ENCODE assay signal across 12 cellular contexts in the genomic region with DNA sequence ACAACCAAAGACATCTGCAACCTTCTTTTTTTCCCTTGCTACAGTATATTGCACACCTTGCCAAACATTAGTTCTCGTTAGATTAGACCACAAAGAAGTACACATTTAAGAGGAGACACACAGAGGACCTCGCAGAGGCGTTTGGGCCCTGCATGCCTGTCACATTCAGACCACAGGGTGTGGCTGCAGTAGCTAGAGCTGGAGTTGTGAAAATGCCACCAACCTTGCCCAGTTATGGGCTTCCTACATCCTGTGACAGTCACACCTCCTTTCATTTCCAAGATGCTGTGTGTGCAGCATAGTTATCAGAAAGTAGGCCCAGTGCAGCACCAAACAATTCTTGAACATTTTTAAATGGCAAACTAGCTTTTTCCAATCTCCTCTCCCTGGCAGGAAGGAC. TPM values are rescaled to one million over a fixed set of nuclear protein-coding genes. Genes with fewer than 3 reads are reported as not detected.
DNase-seq lines count a peak whose midpoint lies in the region; ATAC-seq and TF ChIP-seq lines count a peak whose summit lies in the region.
"Had no signal": no experiment of that assay in that cellular context is flagged by ENCODE, and none has a peak within 500 bp of the region (broad histone marks: within the 10 kb centered on the region; RNA-seq: fewer than 3 reads in every experiment).

No MANE protein-coding gene starts in this region.

- ATAC-seq in HG03039 (IDR thresholded peaks at IDR 0.05; ENCODE audit: unreplicated experiment), result peak; percentile 68
- ATAC-seq: esophagus mucosa had no signal

- POLR2A ChIA-PET in CD4-positive, alpha-beta memory T cell (lab: Charles Lee; ENCODE audit: partially characterized antibody), result no interaction called here

- H3K4me1 ChIP-seq in CD4-positive, alpha-beta memory T cell (ENCODE audit: insufficient read depth, low read length), result peaks cover 5% of the 10 kb centered on the region

- no peaks in the 10 kb centered on the region for H3K9me3 ChIP-seq in CD4-positive, alpha-beta memory T cell (ENCODE audit: control insufficient read depth in 1 of 2, low read length in 2 of 2)

- no peak overlapping the region for H3K4me3 ChIP-seq in CD4-positive, alpha-beta memory T cell (ENCODE audit: low read length in 2 of 2)

- peak overlapping the region in 1 of 7 donors; percentile 74 for H3K27ac Mint-ChIP-seq in CD4-positive, alpha-beta memory T cell
- H3K27ac Mint-ChIP-seq in nephron progenitor cell, result no peak overlapping the region
- H3K27ac Mint-ChIP-seq: activated B cell treated with CpG ODN at 0.5 μM for 24 hours had no signal

- DNase-seq in CD4-positive, alpha-beta memory T cell, result peak in 4 of 5 donors; percentile 2 to 21 (median 18)
- DNase-seq in GM19240 (ENCODE audit: insufficient read length, low spot score) (peak; percentile 18), glomerular visceral epithelial cell (ENCODE audit: extremely low spot score) (no peak), NCI-H345 (lab: John Stamatoyannopoulos, UW) (no peak), NCI-H510A (lab: John Stamatoyannopoulos, UW) (no peak), nephron progenitor cell (no peak)
- peak; percentile 29 for DNase-seq in activated gamma-delta T cell treated with anti-CD3 and anti-CD28 coated beads, Interleukin-2, amount 50 U/mL, for 16 hours (ENCODE audit: low read depth)
- DNase-seq: activated B cell treated with CpG ODN at 0.5 μM for 24 hours, aorta, MV-4-11 had no signal

- H3K36me3 ChIP-seq in CD4-positive, alpha-beta memory T cell (ENCODE audit: insufficient read depth, low read length), result no peaks in the 10 kb centered on the region

- CTCF ChIA-PET in CD4-positive, alpha-beta memory T cell (lab: Charles Lee; ENCODE audit: partially characterized antibody), result no interaction called here

- no peaks in the 10 kb centered on the region for H3K9me3 Mint-ChIP-seq in CD4-positive, alpha-beta memory T cell
- H3K9me3 Mint-ChIP-seq in nephron progenitor cell, result no peaks in the 10 kb centered on the region
- H3K9me3 Mint-ChIP-seq: activated B cell treated with CpG ODN at 0.5 μM for 24 hours had no signal

- H3K27me3 ChIP-seq in CD4-positive, alpha-beta memory T cell (ENCODE audit: insufficient read depth, low read length), result peaks cover 6% of the 10 kb centered on the region

- H3K4me1 Mint-ChIP-seq in CD4-positive, alpha-beta memory T cell, result peaks cover 7 to 17% (median 12%) of the 10 kb centered on the region in 4 donors
- H3K4me1 Mint-ChIP-seq in nephron progenitor cell, result peaks cover 20% of the 10 kb centered on the region

- peak overlapping the region in 2 of 8 donors; percentile 11 to 29 for H3K4me3 Mint-ChIP-seq in CD4-positive, alpha-beta memory T cell
- no peak overlapping the region for H3K4me3 Mint-ChIP-seq in nephron progenitor cell
- H3K4me3 Mint-ChIP-seq: activated B cell treated with CpG ODN at 0.5 μM for 24 hours had no signal

- H3K27me3 Mint-ChIP-seq in CD4-positive, alpha-beta memory T cell, result peaks cover 15 to 26% of the 10 kb centered on the region in 2 donors
- H3K27me3 Mint-ChIP-seq in nephron progenitor cell (ENCODE audit: low read depth, poor library complexity), result peaks cover 77% of the 10 kb centered on the region

- TF ChIP-seq CTCF in nephron progenitor cell (IDR thresholded peaks at IDR 0.05), result no peak

- no peaks in the 10 kb centered on the region for H3K36me3 Mint-ChIP-seq in CD4-positive, alpha-beta memory T cell
- no peaks in the 10 kb centered on the region for H3K36me3 Mint-ChIP-seq in nephron progenitor cell (ENCODE audit: low read depth)

- H3K27ac ChIP-seq in CD4-positive, alpha-beta memory T cell (ENCODE audit: low read depth, low read length), result no peak overlapping the region

- intact Hi-C loops in CD4-positive, alpha-beta memory T cell (cut with micrococcal nuclease), result no loop called here

RNA-seq across cellular contexts. Expression of a gene that starts 2.4 kb away (rescaled TPM):
- 100 to 1,000 TPM; 209 to 228 TPM for total RNA-seq in CD4-positive, alpha-beta memory T cell
- polyA plus RNA-seq in CD4-positive, alpha-beta memory T cell, result 10 to 100 TPM; 22.5 to 79.6 TPM

Comparison
In these comparisons a context has a peak if more than half of its experiments do, and no peak if none do; other contexts are left out.
1. DNase-seq: peak in CD4-positive, alpha-beta memory T cell (4 of 5), GM19240 (single experiment) and activated gamma-delta T cell treated with anti-CD3 and anti-CD28 coated beads, Interleukin-2, amount 50 U/mL, for 16 hours (single experiment); none in glomerular visceral epithelial cell (single experiment), NCI-H345 (single experiment), NCI-H510A (single experiment) and nephron progenitor cell (single experiment).